29 cellular contexts compared by ENCODE assay signal in the genomic region with DNA sequence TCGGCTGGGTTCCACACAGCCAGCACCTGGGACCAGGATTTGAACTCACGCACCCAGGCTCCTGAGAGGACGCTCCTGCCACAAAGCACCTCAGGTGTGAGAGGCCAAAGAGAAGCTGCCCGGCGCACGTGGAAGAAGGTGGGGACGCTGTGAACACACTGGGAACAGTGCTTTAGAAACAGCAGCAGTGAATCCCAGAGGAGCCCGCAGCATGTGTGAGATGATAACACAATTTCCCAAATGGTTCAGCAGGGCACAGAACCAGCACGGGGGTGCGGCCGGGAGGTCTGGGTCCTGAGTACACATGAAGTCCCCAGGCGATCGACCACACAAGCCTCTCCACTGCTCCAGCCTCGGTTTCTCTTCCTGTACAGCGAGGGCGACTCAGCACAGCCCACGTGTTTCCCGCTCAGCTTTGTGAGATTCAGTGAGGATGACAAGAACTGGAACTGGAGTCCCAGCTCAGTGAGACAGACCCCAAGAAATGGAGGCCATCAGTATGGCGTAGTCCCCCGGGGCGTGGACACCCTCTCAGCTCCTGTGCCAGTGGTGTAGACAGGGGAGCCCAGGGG.
DNase-seq lines count a peak whose midpoint lies in the region; ATAC-seq, FAIRE-seq and TF ChIP-seq lines count a peak whose summit lies in the region.
"Had no signal": no experiment of that assay in that cellular context is flagged by ENCODE, and none has a peak within 500 bp of the region (broad histone marks: within the 10 kb centered on the region; RNA-seq: fewer than 3 reads in every experiment).

No MANE protein-coding gene starts in this region.

- H3K27ac Mint-ChIP-seq in osteocyte (ENCODE audit: unreplicated experiment): no peak overlapping the region
- H3K27ac Mint-ChIP-seq: activated CD4-positive, alpha-beta T cell treated with anti-CD3 and anti-CD28 coated beads, Interleukin-2, amount 10 ng/mL, durations not matched to agents 24 days and 14 days; activated naive CD4-positive, alpha-beta T cell treated with anti-CD3 and anti-CD28 coated beads, Interleukin-2, amount 50 U/mL, for 24 hours; activated T-helper 1 cell treated with anti-CD3 and anti-CD28 coated beads, Interleukin-12 subunit alpha, Interleukin-12 subunit beta, Interleukin-2, Interleukin-4 antibody, amounts not matched to agents 30 ng/mL and 10 ng/mL and 1 ng/mL, durations not matched to agents 14 hours and 24 hours and 36 hours; mesothelial cell of epicardium; nephron; T-helper 1 cell treated with Interleukin-12 subunit alpha and Interleukin-12 subunit beta and Interleukin-4 antibody, amounts not matched to agents 30 μg/mL and 1 μg/mL, for 36 hours had no signal

- H3K27me3 ChIP-seq in right atrium auricular region (no peaks in the 10 kb centered on the region), right cardiac atrium (ENCODE audit: control insufficient read depth, insufficient read depth) (no peaks in the 10 kb centered on the region), aorta (ENCODE audit: control insufficient read depth in 1 of 2, insufficient read depth in 2 of 2, low read length in 1 of 2) (no peaks in the 10 kb centered on the region)
- H3K27me3 ChIP-seq: ascending aorta, vagina had no signal

- H3K9me3 Mint-ChIP-seq in osteocyte (ENCODE audit: unreplicated experiment): peaks cover 3% of the 10 kb centered on the region
- H3K9me3 Mint-ChIP-seq: activated CD4-positive, alpha-beta T cell treated with anti-CD3 and anti-CD28 coated beads, Interleukin-2, amount 10 ng/mL, durations not matched to agents 24 days and 14 days; activated naive CD4-positive, alpha-beta T cell treated with anti-CD3 and anti-CD28 coated beads, Interleukin-2, amount 50 U/mL, for 24 hours; activated T-helper 1 cell treated with anti-CD3 and anti-CD28 coated beads, Interleukin-12 subunit alpha, Interleukin-12 subunit beta, Interleukin-2, Interleukin-4 antibody, amounts not matched to agents 30 ng/mL and 10 ng/mL and 1 ng/mL, durations not matched to agents 14 hours and 24 hours and 36 hours; T-helper 1 cell treated with Interleukin-12 subunit alpha and Interleukin-12 subunit beta and Interleukin-4 antibody, amounts not matched to agents 30 μg/mL and 1 μg/mL, for 36 hours had no signal

- 97% methylated on average over 21 of the region's 21 CpGs for WGBS in right cardiac atrium
- 96% methylated on average over 21 of the region's 21 CpGs for WGBS in aorta, 2 donors

- peak; percentile 19 for DNase-seq in left ventricle myocardium superior
- DNase-seq in right atrium auricular region (ENCODE audit: low spot score): no peak
- peak in 2 of 3 donors; percentile 35 to 54 for DNase-seq in right cardiac atrium
- peak; percentile 83 for DNase-seq in osteocyte (ENCODE audit: extremely low spot score, unreplicated experiment)
- peak; percentile 35 to 54 for DNase-seq in aorta
- no peak for DNase-seq in HCEC 1CT
- no peak for DNase-seq in HTR-8/SVneo (ENCODE audit: insufficient read length, low spot score)
- DNase-seq: ACHN; activated CD4-positive, alpha-beta T cell treated with anti-CD3 and anti-CD28 coated beads, Interleukin-2, amount 10 ng/mL, durations not matched to agents 24 days and 14 days; central memory CD4-positive, alpha-beta T cell; NCI-H1048; NCI-H187; NCI-H526; stimulated activated CD4-positive, alpha-beta T cell treated with anti-CD3 and anti-CD28 coated beads, Interleukin-1b, Interleukin-23, amount 100 ng/mL, for 48 hours had no signal

- H3K4me3 Mint-ChIP-seq in osteocyte (ENCODE audit: unreplicated experiment): no peak overlapping the region
- H3K4me3 Mint-ChIP-seq: activated CD4-positive, alpha-beta T cell treated with anti-CD3 and anti-CD28 coated beads, Interleukin-2, amount 10 ng/mL, durations not matched to agents 24 days and 14 days; activated naive CD4-positive, alpha-beta T cell treated with anti-CD3 and anti-CD28 coated beads, Interleukin-2, amount 50 U/mL, for 24 hours; activated T-helper 1 cell treated with anti-CD3 and anti-CD28 coated beads, Interleukin-12 subunit alpha, Interleukin-12 subunit beta, Interleukin-2, Interleukin-4 antibody, amounts not matched to agents 30 ng/mL and 10 ng/mL and 1 ng/mL, durations not matched to agents 14 hours and 24 hours and 36 hours; mesothelial cell of epicardium; nephron; T-helper 1 cell treated with Interleukin-12 subunit alpha and Interleukin-12 subunit beta and Interleukin-4 antibody, amounts not matched to agents 30 μg/mL and 1 μg/mL, for 36 hours had no signal

- FAIRE-seq in HTR-8/SVneo (lab: Jason Lieb, UNC): no peak
- FAIRE-seq: D721Med, GM12892 had no signal

- H3K4me1 ChIP-seq in right atrium auricular region (no peaks in the 10 kb centered on the region), right cardiac atrium (ENCODE audit: control insufficient read depth, insufficient read depth, low read length) (no peaks in the 10 kb centered on the region), aorta (ENCODE audit: control insufficient read depth in 1 of 2, insufficient read depth in 2 of 2, low read length in 2 of 2) (no peaks in the 10 kb centered on the region)
- H3K4me1 ChIP-seq: ascending aorta had no signal

- TF ChIP-seq CTCF in right atrium auricular region (IDR thresholded peaks at IDR 0.05): no peak
- no peak for TF ChIP-seq CTCF in osteocyte (IDR thresholded peaks at IDR 0.05)

- H3K9me3 ChIP-seq in right atrium auricular region (no peaks in the 10 kb centered on the region), right cardiac atrium (ENCODE audit: control insufficient read depth, low read length) (no peaks in the 10 kb centered on the region), aorta (ENCODE audit: control insufficient read depth, low read length) (no peaks in the 10 kb centered on the region)
- H3K9me3 ChIP-seq: ascending aorta, vagina had no signal

- peaks cover 19% of the 10 kb centered on the region for H3K36me3 Mint-ChIP-seq in osteocyte (ENCODE audit: unreplicated experiment)

- H3K36me3 ChIP-seq in right atrium auricular region: peaks cover 5% of the 10 kb centered on the region
- H3K36me3 ChIP-seq in aorta (ENCODE audit: control insufficient read depth in 1 of 2, insufficient read depth in 2 of 2, low read length in 1 of 2): no peaks in the 10 kb centered on the region
- H3K36me3 ChIP-seq: ascending aorta, vagina had no signal

- intact Hi-C loops in left ventricle myocardium superior (cut with micrococcal nuclease): no loop called here
- intact Hi-C loops in right cardiac atrium (cut with DNase I): no loop called here
- intact Hi-C loops in aorta (cut with DNase I): no loop called here

- no peaks in the 10 kb centered on the region for H3K27me3 Mint-ChIP-seq in osteocyte (ENCODE audit: unreplicated experiment)
- H3K27me3 Mint-ChIP-seq: activated CD4-positive, alpha-beta T cell treated with anti-CD3 and anti-CD28 coated beads, Interleukin-2, amount 10 ng/mL, durations not matched to agents 24 days and 14 days; activated naive CD4-positive, alpha-beta T cell treated with anti-CD3 and anti-CD28 coated beads, Interleukin-2, amount 50 U/mL, for 24 hours had no signal

- H3K4me3 ChIP-seq in right atrium auricular region (no peak overlapping the region), right cardiac atrium (ENCODE audit: low read length) (no peak overlapping the region), aorta (ENCODE audit: low read length in 2 of 2) (no peak overlapping the region)
- H3K4me3 ChIP-seq: ascending aorta, SK-N-MC, skin epidermis, vagina had no signal

- ATAC-seq in left ventricle myocardium superior (no peak), right cardiac atrium (no peak), aorta (ENCODE audit: low FRiP score) (no peak), GM21390 (IDR thresholded peaks at IDR 0.05; ENCODE audit: unreplicated experiment) (no peak)
- ATAC-seq: HCT116 had no signal

- H3K27ac ChIP-seq in right atrium auricular region (no peak overlapping the region), right cardiac atrium (ENCODE audit: low read length) (no peak overlapping the region), aorta (ENCODE audit: low read depth in 1 of 2, low read length in 2 of 2) (no peak overlapping the region)
- H3K27ac ChIP-seq: ascending aorta, C4-2B, epithelial cell of prostate, SK-N-MC, skin epidermis, vagina had no signal

- peaks cover 6% of the 10 kb centered on the region for H3K4me1 Mint-ChIP-seq in osteocyte (ENCODE audit: unreplicated experiment)

Comparison
In these comparisons a context has a peak if more than half of its experiments do, and no peak if none do; other contexts are left out.
1. DNase-seq: peak in left ventricle myocardium superior (single experiment), right cardiac atrium (2 of 3), osteocyte (single experiment) and aorta (2 of 2); none in right atrium auricular region (single experiment), HCEC 1CT (single experiment) and HTR-8/SVneo (single experiment).